8 cellular contexts compared by ENCODE assay signal in genomic region chr13:62119739-62120700, GRCh38.
DNase-seq lines count a peak whose midpoint lies in the region; TF ChIP-seq lines count a peak whose summit lies in the region.

No MANE protein-coding gene starts in this region.

- H2AK5ac ChIP-seq in H9 (ENCODE audit: insufficient read length, low read length) = no peak overlapping the region

- intact Hi-C loops in posterior vena cava (cut with DNase I) = no loop called here
- intact Hi-C loops in activated CD4-positive, alpha-beta T cell treated with anti-CD3 and anti-CD28 coated beads, Interleukin-2, amount 10 ng/mL, durations not matched to agents 24 days and 14 days (cut with micrococcal nuclease) = no loop called here

- H3K4me2 ChIP-seq in H9 (ENCODE audit: insufficient read depth, insufficient read length, low read length) (no peak overlapping the region), OCI-LY1 (ENCODE audit: low read length) (no peak overlapping the region)

- no peaks in the 10 kb centered on the region for H3K9me3 Mint-ChIP-seq in H9
- H3K9me3 Mint-ChIP-seq in activated CD4-positive, alpha-beta T cell treated with anti-CD3 and anti-CD28 coated beads, Interleukin-2, amount 10 ng/mL, durations not matched to agents 24 days and 14 days = no peaks in the 10 kb centered on the region

- WGBS in H9 (ENCODE audit: extremely low coverage, insufficient read length, low lambda C conversion rate) = no CpG with 5 or more reads among the region's 5 CpGs

- H3K27ac ChIP-seq in H9 (ENCODE audit: insufficient read length, low read depth, low read length) (no peak overlapping the region), OCI-LY1 (ENCODE audit: low read depth, low read length, poor library complexity, severe bottlenecking) (peak overlapping the region; percentile 37)

- H3K4me3 ChIP-seq in OCI-LY1 (ENCODE audit: low read depth, low read length, poor library complexity, severe bottlenecking) (no peak overlapping the region), fibroblast of villous mesenchyme (ENCODE audit: low read depth, low read length) (no peak overlapping the region)

- no peaks in the 10 kb centered on the region for H3K4me1 ChIP-seq in H9 (ENCODE audit: insufficient read depth, low read length)
- peaks cover 29% of the 10 kb centered on the region for H3K4me1 ChIP-seq in OCI-LY1 (ENCODE audit: insufficient read depth, low read length, severe bottlenecking)

- no peak overlapping the region for H4K5ac ChIP-seq in H9 (ENCODE audit: insufficient read length, low read depth, low read length)

- no peak overlapping the region for H4K91ac ChIP-seq in H9 (ENCODE audit: insufficient read length, low read depth, low read length)

- H3K4me1 Mint-ChIP-seq in H9 = no peaks in the 10 kb centered on the region
- H3K4me1 Mint-ChIP-seq in activated CD4-positive, alpha-beta T cell treated with anti-CD3 and anti-CD28 coated beads, Interleukin-2, amount 10 ng/mL, durations not matched to agents 24 days and 14 days = no peaks in the 10 kb centered on the region

- H3K27me3 ChIP-seq in H9 (ENCODE audit: insufficient read depth, low read length) (no peaks in the 10 kb centered on the region), OCI-LY1 (ENCODE audit: insufficient read depth, low read length) (no peaks in the 10 kb centered on the region)

- no peak overlapping the region for H3K23ac ChIP-seq in H9 (ENCODE audit: insufficient read length, low read depth, low read length)

- no peak overlapping the region for H2BK12ac ChIP-seq in H9 (ENCODE audit: insufficient read length, low read depth, low read length)

- no peak overlapping the region for H3T11ph ChIP-seq in H9 (ENCODE audit: low read length)

- H2BK120ac ChIP-seq in H9 (ENCODE audit: low read depth, low read length, poor library complexity, severe bottlenecking) = no peak overlapping the region

- H4K8ac ChIP-seq in H9 (replicated peaks; ENCODE audit: insufficient read length, low read depth, low read length) = no peak overlapping the region

- H3K18ac ChIP-seq in H9 (ENCODE audit: insufficient read length, low read depth, low read length) = no peak overlapping the region

- no peaks in the 10 kb centered on the region for H3K9me2 ChIP-seq in OCI-LY1 (ENCODE audit: low read depth, low read length)

- no peaks in the 10 kb centered on the region for H3K27me3 Mint-ChIP-seq in H9 (ENCODE audit: low read depth)
- H3K27me3 Mint-ChIP-seq in activated CD4-positive, alpha-beta T cell treated with anti-CD3 and anti-CD28 coated beads, Interleukin-2, amount 10 ng/mL, durations not matched to agents 24 days and 14 days = no peaks in the 10 kb centered on the region

- H2BK5ac ChIP-seq in H9 (ENCODE audit: insufficient read length, low read length) = no peak overlapping the region

- H2BK15ac ChIP-seq in H9 (ENCODE audit: low read depth, low read length) = no peak overlapping the region

- H4K20me1 ChIP-seq in H9 (ENCODE audit: control insufficient read depth, insufficient read depth, insufficient read length) (no peaks in the 10 kb centered on the region), OCI-LY1 (ENCODE audit: insufficient read depth, low read length) (no peaks in the 10 kb centered on the region)

- H3K36me3 Mint-ChIP-seq in H9 (ENCODE audit: insufficient read depth in 1 of 3, low read depth in 3 of 3) = no peaks in the 10 kb centered on the region
- H3K36me3 Mint-ChIP-seq in activated CD4-positive, alpha-beta T cell treated with anti-CD3 and anti-CD28 coated beads, Interleukin-2, amount 10 ng/mL, durations not matched to agents 24 days and 14 days (ENCODE audit: low read depth) = no peaks in the 10 kb centered on the region

- H3K36me3 ChIP-seq in OCI-LY1 (ENCODE audit: insufficient read depth, low read length) = no peaks in the 10 kb centered on the region

- no peaks in the 10 kb centered on the region for H3K79me1 ChIP-seq in H9 (ENCODE audit: insufficient read depth, low read depth, low read length, poor library complexity, severe bottlenecking)

- H2AFZ ChIP-seq in H9 (ENCODE audit: low read length) = no peak overlapping the region
- H2AFZ ChIP-seq in OCI-LY1 (ENCODE audit: low read length) = peak overlapping the region; percentile 78; the same call in 1 of the 2 replicates

- no peak overlapping the region for H3K4me3 Mint-ChIP-seq in H9
- no peak overlapping the region for H3K4me3 Mint-ChIP-seq in activated CD4-positive, alpha-beta T cell treated with anti-CD3 and anti-CD28 coated beads, Interleukin-2, amount 10 ng/mL, durations not matched to agents 24 days and 14 days

- H2BK20ac ChIP-seq in H9 (ENCODE audit: low read depth, low read length, poor library complexity, severe bottlenecking) = no peak overlapping the region

- H3K79me2 ChIP-seq in H9 (ENCODE audit: insufficient read depth, low read length) (no peaks in the 10 kb centered on the region), OCI-LY1 (ENCODE audit: insufficient read depth, low read length) (no peaks in the 10 kb centered on the region)

- H3K27ac Mint-ChIP-seq in H9 = no peak overlapping the region
- no peak overlapping the region for H3K27ac Mint-ChIP-seq in activated CD4-positive, alpha-beta T cell treated with anti-CD3 and anti-CD28 coated beads, Interleukin-2, amount 10 ng/mL, durations not matched to agents 24 days and 14 days

- peak; percentile 19 for TF ChIP-seq CTCF in AG09319 (IDR thresholded peaks at IDR 0.05; ENCODE audit: low read depth, low read length)
- peak; percentile 72 for TF ChIP-seq CTCF in H9 (conservative IDR thresholded peaks at IDR 0.05)
- TF ChIP-seq CTCF in OCI-LY1 (IDR thresholded peaks at IDR 0.05; ENCODE audit: low read length) = peak; percentile 59; the same call in 1 of the 2 replicates
- TF ChIP-seq CTCF in fibroblast of villous mesenchyme (IDR thresholded peaks at IDR 0.05; ENCODE audit: insufficient read depth, low read depth, low read length) = peak; percentile 15

- H3K23me2 ChIP-seq in H9 (ENCODE audit: insufficient read length, low read depth, low read length, poor library complexity, severe bottlenecking) = no peaks in the 10 kb centered on the region

- H3K9me3 ChIP-seq in H9 (ENCODE audit: control insufficient read depth, low read depth, low read length) = no peaks in the 10 kb centered on the region
- no peaks in the 10 kb centered on the region for H3K9me3 ChIP-seq in OCI-LY1 (ENCODE audit: low read length)

- H3K4ac ChIP-seq in H9 (ENCODE audit: low read depth, low read length) = no peak overlapping the region

- no peak overlapping the region for H3K56ac ChIP-seq in H9 (ENCODE audit: insufficient read length, low read depth, low read length)

- H3F3A ChIP-seq in OCI-LY1 (ENCODE audit: insufficient read depth, low read length) = no peaks in the 10 kb centered on the region

- no peak for DNase-seq in AG09319 (ENCODE audit: extremely low read depth, low read depth)
- DNase-seq in H9 = no peak
- peak; percentile 0 for DNase-seq in fibroblast of villous mesenchyme (ENCODE audit: low read depth)
- no peak for DNase-seq in COLO668 (lab: John Stamatoyannopoulos, UW; ENCODE audit: unreplicated experiment)
- DNase-seq in posterior vena cava (ENCODE audit: low spot score) = no peak
- DNase-seq in COR-L47 (lab: John Stamatoyannopoulos, UW) = no peak
- no peak for DNase-seq in activated CD4-positive, alpha-beta T cell treated with anti-CD3 and anti-CD28 coated beads, Interleukin-2, amount 10 ng/mL, durations not matched to agents 24 days and 14 days

- H3K9ac ChIP-seq in H9 (ENCODE audit: extremely low read depth, insufficient read length, low read length) = no peak overlapping the region
- H3K9ac ChIP-seq in OCI-LY1 (ENCODE audit: low read length) = peak overlapping the region; percentile 18

- H3K14ac ChIP-seq in H9 (ENCODE audit: insufficient read depth, low read length) = no peak overlapping the region

Comparison
In these comparisons a context has a peak if more than half of its experiments do, and no peak if none do; other contexts are left out.
1. CTCF ChIP-seq: peak in every context shown above with its lines; median percentile 72 in H9; 59 in OCI-LY1; 19 in AG09319; 15 in fibroblast of villous mesenchyme.